ENCODE assay signal across 1 cellular context in the genomic region with DNA sequence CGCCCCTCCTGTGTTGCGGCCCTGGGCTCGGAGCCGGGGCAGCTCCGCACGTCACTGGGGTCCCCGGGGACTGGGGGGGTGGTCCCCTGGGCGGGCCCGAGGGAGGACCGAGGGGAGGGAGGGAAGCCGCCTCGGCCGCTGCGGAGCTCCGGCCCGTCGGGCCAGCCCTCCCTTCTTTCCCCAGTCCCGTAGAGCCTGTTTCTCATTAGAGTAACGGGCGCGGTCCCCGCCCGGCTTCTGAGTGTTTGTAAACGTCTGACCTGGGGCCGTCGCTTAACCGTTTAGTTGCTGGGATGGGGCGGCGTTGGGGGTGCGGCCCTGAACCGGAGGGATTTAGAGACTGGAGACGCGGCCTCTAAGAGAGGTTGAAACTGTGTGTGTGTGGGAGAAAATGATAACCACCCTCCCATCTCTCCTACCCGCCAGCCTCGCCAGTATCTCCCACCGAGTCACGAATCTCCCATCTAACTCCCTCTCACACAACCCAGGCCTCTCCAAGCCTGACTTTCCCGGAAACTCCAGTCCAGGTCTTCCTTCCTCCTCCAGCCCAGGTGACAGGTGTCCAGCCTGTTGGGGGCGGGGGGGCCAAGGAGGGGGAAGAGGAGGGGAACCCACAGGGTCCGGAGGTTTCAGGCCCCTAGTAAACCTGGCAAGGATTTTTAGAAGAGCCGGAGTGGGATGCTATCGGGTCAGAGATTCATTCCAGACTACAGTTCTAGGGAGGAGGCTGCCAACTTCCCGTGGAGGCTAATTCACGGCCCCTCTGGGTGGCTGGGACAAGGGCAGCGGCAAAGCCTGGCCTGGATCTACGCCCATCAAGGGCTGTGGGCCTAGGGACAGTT.
TF ChIP-seq lines count a peak whose summit lies in the region.

No MANE protein-coding gene starts in this region.

TF ChIP-seq in HepG2, 621 proteins besides CTCF, POLR2A, EP300 and RAD21 (continued from another document and continues in another):
- TF ChIP-seq, protein P1, sequence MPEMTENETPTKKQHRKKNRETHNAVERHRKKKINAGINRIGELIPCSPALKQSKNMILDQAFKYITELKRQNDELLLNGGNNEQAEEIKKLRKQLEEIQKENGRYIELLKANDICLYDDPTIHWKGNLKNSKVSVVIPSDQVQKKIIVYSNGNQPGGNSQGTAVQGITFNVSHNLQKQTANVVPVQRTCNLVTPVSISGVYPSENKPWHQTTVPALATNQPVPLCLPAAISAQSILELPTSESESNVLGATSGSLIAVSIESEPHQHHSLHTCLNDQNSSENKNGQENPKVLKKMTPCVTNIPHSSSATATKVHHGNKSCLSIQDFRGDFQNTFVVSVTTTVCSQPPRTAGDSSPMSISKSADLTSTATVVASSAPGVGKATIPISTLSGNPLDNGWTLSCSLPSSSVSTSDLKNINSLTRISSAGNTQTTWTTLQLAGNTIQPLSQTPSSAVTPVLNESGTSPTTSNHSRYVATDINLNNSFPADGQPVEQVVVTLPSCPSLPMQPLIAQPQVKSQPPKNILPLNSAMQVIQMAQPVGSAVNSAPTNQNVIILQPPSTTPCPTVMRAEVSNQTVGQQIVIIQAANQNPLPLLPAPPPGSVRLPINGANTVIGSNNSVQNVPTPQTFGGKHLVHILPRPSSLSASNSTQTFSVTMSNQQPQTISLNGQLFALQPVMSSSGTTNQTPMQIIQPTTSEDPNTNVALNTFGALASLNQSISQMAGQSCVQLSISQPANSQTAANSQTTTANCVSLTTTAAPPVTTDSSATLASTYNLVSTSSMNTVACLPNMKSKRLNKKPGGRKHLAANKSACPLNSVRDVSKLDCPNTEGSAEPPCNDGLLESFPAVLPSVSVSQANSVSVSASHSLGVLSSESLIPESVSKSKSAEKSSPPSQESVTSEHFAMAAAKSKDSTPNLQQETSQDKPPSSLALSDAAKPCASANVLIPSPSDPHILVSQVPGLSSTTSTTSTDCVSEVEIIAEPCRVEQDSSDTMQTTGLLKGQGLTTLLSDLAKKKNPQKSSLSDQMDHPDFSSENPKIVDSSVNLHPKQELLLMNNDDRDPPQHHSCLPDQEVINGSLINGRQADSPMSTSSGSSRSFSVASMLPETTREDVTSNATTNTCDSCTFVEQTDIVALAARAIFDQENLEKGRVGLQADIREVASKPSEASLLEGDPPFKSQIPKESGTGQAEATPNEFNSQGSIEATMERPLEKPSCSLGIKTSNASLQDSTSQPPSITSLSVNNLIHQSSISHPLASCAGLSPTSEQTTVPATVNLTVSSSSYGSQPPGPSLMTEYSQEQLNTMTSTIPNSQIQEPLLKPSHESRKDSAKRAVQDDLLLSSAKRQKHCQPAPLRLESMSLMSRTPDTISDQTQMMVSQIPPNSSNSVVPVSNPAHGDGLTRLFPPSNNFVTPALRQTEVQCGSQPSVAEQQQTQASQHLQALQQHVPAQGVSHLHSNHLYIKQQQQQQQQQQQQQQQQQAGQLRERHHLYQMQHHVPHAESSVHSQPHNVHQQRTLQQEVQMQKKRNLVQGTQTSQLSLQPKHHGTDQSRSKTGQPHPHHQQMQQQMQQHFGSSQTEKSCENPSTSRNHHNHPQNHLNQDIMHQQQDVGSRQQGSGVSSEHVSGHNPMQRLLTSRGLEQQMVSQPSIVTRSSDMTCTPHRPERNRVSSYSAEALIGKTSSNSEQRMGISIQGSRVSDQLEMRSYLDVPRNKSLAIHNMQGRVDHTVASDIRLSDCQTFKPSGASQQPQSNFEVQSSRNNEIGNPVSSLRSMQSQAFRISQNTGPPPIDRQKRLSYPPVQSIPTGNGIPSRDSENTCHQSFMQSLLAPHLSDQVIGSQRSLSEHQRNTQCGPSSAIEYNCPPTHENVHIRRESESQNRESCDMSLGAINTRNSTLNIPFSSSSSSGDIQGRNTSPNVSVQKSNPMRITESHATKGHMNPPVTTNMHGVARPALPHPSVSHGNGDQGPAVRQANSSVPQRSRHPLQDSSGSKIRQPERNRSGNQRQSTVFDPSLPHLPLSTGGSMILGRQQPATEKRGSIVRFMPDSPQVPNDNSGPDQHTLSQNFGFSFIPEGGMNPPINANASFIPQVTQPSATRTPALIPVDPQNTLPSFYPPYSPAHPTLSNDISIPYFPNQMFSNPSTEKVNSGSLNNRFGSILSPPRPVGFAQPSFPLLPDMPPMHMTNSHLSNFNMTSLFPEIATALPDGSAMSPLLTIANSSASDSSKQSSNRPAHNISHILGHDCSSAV (CRISPR knock-in tag; IDR thresholded peaks at IDR 0.05; ENCODE audit: borderline replicate concordance), result no peak
- TF ChIP-seq ZSCAN12 (CRISPR knock-in tag; IDR thresholded peaks at IDR 0.05) (0 out of 2 replicates have a peak, but pooled peaks have one; percentile 66), ZNF253 (CRISPR knock-in tag; IDR thresholded peaks at IDR 0.05; ENCODE audit: borderline replicate concordance) (0 out of 2 replicates have a peak, but pooled peaks have one; percentile 27), FOXA3 (CRISPR knock-in tag; IDR thresholded peaks at IDR 0.05) (0 out of 2 replicates have a peak, but pooled peaks have one; percentile 8), CAMTA2 (CRISPR knock-in tag; IDR thresholded peaks at IDR 0.05; ENCODE audit: borderline replicate concordance) (0 out of 2 replicates have a peak, but pooled peaks have one; percentile 70), KLF6 (CRISPR knock-in tag; IDR thresholded peaks at IDR 0.05) (peak; percentile 6; the same call in 1 of the 2 replicates), SIN3B (IDR thresholded peaks at IDR 0.05; ENCODE audit: low read length) (0 out of 2 replicates have a peak, but pooled peaks have one; percentile 44), SP140L (CRISPR knock-in tag; IDR thresholded peaks at IDR 0.05; ENCODE audit: borderline replicate concordance) (no peak), ZNF317 (CRISPR knock-in tag; IDR thresholded peaks at IDR 0.05) (peak; percentile 53; the same call in 1 of the 2 replicates), SNAI1 (CRISPR knock-in tag; IDR thresholded peaks at IDR 0.05; ENCODE audit: borderline replicate concordance) (peak; percentile 60; the same call in 1 of the 2 replicates), ZSCAN31 (CRISPR knock-in tag; IDR thresholded peaks at IDR 0.05; ENCODE audit: low read depth) (no peak; the same call in 1 of the 2 replicates), MIXL1 (CRISPR knock-in tag; IDR thresholded peaks at IDR 0.05) (no peak; the same call in 1 of the 2 replicates), SIX4 (CRISPR knock-in tag; IDR thresholded peaks at IDR 0.05) (no peak), ZNF34 (CRISPR knock-in tag; IDR thresholded peaks at IDR 0.05; ENCODE audit: borderline replicate concordance) (no peak), FOXC1 (CRISPR knock-in tag; IDR thresholded peaks at IDR 0.05; ENCODE audit: borderline replicate concordance) (peak; percentile 67; the same call in 1 of the 2 replicates)
- TF ChIP-seq, protein P2, sequence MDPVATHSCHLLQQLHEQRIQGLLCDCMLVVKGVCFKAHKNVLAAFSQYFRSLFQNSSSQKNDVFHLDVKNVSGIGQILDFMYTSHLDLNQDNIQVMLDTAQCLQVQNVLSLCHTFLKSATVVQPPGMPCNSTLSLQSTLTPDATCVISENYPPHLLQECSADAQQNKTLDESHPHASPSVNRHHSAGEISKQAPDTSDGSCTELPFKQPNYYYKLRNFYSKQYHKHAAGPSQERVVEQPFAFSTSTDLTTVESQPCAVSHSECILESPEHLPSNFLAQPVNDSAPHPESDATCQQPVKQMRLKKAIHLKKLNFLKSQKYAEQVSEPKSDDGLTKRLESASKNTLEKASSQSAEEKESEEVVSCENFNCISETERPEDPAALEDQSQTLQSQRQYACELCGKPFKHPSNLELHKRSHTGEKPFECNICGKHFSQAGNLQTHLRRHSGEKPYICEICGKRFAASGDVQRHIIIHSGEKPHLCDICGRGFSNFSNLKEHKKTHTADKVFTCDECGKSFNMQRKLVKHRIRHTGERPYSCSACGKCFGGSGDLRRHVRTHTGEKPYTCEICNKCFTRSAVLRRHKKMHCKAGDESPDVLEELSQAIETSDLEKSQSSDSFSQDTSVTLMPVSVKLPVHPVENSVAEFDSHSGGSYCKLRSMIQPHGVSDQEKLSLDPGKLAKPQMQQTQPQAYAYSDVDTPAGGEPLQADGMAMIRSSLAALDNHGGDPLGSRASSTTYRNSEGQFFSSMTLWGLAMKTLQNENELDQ (CRISPR knock-in tag; IDR thresholded peaks at IDR 0.05; ENCODE audit: borderline replicate concordance), result peak; percentile 83; the same call in 1 of the 2 replicates
- TF ChIP-seq, protein P3, sequence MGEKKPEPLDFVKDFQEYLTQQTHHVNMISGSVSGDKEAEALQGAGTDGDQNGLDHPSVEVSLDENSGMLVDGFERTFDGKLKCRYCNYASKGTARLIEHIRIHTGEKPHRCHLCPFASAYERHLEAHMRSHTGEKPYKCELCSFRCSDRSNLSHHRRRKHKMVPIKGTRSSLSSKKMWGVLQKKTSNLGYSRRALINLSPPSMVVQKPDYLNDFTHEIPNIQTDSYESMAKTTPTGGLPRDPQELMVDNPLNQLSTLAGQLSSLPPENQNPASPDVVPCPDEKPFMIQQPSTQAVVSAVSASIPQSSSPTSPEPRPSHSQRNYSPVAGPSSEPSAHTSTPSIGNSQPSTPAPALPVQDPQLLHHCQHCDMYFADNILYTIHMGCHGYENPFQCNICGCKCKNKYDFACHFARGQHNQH (CRISPR knock-in tag; IDR thresholded peaks at IDR 0.05), result 0 out of 2 replicates have a peak, but pooled peaks have one; percentile 43
- TF ChIP-seq, protein P4, sequence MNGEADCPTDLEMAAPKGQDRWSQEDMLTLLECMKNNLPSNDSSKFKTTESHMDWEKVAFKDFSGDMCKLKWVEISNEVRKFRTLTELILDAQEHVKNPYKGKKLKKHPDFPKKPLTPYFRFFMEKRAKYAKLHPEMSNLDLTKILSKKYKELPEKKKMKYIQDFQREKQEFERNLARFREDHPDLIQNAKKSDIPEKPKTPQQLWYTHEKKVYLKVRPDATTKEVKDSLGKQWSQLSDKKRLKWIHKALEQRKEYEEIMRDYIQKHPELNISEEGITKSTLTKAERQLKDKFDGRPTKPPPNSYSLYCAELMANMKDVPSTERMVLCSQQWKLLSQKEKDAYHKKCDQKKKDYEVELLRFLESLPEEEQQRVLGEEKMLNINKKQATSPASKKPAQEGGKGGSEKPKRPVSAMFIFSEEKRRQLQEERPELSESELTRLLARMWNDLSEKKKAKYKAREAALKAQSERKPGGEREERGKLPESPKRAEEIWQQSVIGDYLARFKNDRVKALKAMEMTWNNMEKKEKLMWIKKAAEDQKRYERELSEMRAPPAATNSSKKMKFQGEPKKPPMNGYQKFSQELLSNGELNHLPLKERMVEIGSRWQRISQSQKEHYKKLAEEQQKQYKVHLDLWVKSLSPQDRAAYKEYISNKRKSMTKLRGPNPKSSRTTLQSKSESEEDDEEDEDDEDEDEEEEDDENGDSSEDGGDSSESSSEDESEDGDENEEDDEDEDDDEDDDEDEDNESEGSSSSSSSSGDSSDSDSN (CRISPR knock-in tag; IDR thresholded peaks at IDR 0.05), result peak; percentile 57
- TF ChIP-seq, protein P5, sequence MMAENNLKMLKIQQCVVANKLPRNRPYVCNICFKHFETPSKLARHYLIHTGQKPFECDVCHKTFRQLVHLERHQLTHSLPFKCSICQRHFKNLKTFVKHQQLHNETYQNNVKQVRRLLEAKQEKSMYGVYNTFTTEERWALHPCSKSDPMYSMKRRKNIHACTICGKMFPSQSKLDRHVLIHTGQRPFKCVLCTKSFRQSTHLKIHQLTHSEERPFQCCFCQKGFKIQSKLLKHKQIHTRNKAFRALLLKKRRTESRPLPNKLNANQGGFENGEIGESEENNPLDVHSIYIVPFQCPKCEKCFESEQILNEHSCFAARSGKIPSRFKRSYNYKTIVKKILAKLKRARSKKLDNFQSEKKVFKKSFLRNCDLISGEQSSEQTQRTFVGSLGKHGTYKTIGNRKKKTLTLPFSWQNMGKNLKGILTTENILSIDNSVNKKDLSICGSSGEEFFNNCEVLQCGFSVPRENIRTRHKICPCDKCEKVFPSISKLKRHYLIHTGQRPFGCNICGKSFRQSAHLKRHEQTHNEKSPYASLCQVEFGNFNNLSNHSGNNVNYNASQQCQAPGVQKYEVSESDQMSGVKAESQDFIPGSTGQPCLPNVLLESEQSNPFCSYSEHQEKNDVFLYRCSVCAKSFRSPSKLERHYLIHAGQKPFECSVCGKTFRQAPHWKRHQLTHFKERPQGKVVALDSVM (CRISPR knock-in tag; IDR thresholded peaks at IDR 0.05), result peak; percentile 74
- TF ChIP-seq, protein P6, sequence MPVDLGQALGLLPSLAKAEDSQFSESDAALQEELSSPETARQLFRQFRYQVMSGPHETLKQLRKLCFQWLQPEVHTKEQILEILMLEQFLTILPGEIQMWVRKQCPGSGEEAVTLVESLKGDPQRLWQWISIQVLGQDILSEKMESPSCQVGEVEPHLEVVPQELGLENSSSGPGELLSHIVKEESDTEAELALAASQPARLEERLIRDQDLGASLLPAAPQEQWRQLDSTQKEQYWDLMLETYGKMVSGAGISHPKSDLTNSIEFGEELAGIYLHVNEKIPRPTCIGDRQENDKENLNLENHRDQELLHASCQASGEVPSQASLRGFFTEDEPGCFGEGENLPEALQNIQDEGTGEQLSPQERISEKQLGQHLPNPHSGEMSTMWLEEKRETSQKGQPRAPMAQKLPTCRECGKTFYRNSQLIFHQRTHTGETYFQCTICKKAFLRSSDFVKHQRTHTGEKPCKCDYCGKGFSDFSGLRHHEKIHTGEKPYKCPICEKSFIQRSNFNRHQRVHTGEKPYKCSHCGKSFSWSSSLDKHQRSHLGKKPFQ (CRISPR knock-in tag; IDR thresholded peaks at IDR 0.05; ENCODE audit: insufficient replicate concordance), result peak; percentile 70
- TF ChIP-seq, protein P7, sequence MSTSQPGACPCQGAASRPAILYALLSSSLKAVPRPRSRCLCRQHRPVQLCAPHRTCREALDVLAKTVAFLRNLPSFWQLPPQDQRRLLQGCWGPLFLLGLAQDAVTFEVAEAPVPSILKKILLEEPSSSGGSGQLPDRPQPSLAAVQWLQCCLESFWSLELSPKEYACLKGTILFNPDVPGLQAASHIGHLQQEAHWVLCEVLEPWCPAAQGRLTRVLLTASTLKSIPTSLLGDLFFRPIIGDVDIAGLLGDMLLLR (CRISPR knock-in tag; IDR thresholded peaks at IDR 0.05), result 0 out of 2 replicates have a peak, but pooled peaks have one; percentile 30
- TF ChIP-seq, protein P8, sequence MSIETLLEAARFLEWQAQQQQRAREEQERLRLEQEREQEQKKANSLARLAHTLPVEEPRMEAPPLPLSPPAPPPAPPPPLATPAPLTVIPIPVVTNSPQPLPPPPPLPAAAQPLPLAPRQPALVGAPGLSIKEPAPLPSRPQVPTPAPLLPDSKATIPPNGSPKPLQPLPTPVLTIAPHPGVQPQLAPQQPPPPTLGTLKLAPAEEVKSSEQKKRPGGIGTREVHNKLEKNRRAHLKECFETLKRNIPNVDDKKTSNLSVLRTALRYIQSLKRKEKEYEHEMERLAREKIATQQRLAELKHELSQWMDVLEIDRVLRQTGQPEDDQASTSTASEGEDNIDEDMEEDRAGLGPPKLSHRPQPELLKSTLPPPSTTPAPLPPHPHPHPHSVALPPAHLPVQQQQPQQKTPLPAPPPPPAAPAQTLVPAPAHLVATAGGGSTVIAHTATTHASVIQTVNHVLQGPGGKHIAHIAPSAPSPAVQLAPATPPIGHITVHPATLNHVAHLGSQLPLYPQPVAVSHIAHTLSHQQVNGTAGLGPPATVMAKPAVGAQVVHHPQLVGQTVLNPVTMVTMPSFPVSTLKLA (IDR thresholded peaks at IDR 0.05), result 0 out of 2 replicates have a peak, but pooled peaks have one; percentile 7
- TF ChIP-seq, protein P9, sequence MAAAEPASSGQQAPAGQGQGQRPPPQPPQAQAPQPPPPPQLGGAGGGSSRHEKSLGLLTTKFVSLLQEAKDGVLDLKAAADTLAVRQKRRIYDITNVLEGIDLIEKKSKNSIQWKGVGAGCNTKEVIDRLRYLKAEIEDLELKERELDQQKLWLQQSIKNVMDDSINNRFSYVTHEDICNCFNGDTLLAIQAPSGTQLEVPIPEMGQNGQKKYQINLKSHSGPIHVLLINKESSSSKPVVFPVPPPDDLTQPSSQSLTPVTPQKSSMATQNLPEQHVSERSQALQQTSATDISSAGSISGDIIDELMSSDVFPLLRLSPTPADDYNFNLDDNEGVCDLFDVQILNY (CRISPR knock-in tag; conservative IDR thresholded peaks at IDR 0.05), result no peak
